Comparison of ENCODE assay signal across 16 cellular contexts in the genomic region with DNA sequence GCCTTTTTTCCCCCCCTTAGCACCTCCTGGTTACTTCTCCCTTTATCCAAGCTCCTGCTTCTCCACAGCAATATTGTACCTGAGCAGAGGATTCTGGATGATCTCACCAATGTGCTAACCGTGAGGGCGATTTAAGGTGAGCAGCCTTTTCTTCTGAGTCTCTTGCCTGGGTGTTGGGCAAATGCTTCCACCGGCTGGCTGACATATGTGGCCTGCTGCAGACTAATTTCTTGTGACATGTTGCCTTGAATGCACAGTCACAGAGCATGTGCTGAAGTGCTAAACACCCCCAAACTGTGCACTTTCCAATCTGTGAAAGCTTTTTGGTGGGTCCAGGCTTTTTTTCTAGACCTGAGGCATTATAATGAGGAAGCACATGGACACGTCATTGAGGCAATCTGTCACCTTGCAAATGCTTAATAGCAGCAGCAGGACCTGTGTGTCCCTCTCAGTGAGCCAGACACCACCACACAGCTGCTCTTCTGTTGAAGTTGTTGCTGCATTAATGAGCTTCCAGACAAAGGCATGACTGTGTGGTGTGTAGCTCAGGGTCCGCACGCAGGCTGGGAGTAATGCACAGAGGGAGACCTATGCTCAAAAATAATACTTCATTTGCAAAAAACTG.
"Had no signal": no experiment of that assay in that cellular context is flagged by ENCODE, and none has a peak within 500 bp of the region (broad histone marks: within the 10 kb centered on the region; RNA-seq: fewer than 3 reads in every experiment).

No MANE protein-coding gene starts in this region.

- H3K27me3 Mint-ChIP-seq: activated CD8-positive, alpha-beta T cell treated with anti-CD3 and anti-CD28 coated beads for 36 hours; memory B cell had no signal

- H3K4me1 Mint-ChIP-seq: memory B cell, natural killer cell had no signal

- ATAC-seq: activated CD8-positive, alpha-beta T cell treated with anti-CD3 and anti-CD28 coated beads for 36 hours; left lung; natural killer cell had no signal

- H3K4me3 Mint-ChIP-seq: activated CD8-positive, alpha-beta T cell treated with anti-CD3 and anti-CD28 coated beads for 36 hours; memory B cell; natural killer cell had no signal

- H3K4me1 ChIP-seq: colonic mucosa, left lung, sigmoid colon, upper lobe of left lung had no signal

- H3K36me3 ChIP-seq: colonic mucosa, left lung, sigmoid colon, upper lobe of left lung had no signal

- H3K36me3 Mint-ChIP-seq: memory B cell, natural killer cell had no signal

- H3K4me3 ChIP-seq: colonic mucosa, left lung, sigmoid colon, upper lobe of left lung had no signal

- H3K27ac ChIP-seq: colonic mucosa, left lung, sigmoid colon, upper lobe of left lung had no signal

- H3K9me3 ChIP-seq: colonic mucosa, left lung, sigmoid colon, upper lobe of left lung had no signal

- H3K27me3 ChIP-seq: colonic mucosa, left lung, sigmoid colon, upper lobe of left lung had no signal

- DNase-seq: activated CD4-positive, alpha-beta T cell treated with anti-CD3 and anti-CD28 coated beads for 4 hours; activated CD8-positive, alpha-beta memory T cell treated with anti-CD3 and anti-CD28 coated beads, Interleukin-2, amount 50 U/mL, for 4 hours; activated CD8-positive, alpha-beta T cell treated with anti-CD3 and anti-CD28 coated beads for 36 hours; activated naive CD4-positive, alpha-beta T cell; colonic mucosa; effector CD4-positive, alpha-beta T cell; foreskin melanocyte; islet precursor cell; left lung; natural killer cell; sigmoid colon; stimulated activated CD4-positive, alpha-beta T cell treated with anti-CD3 and anti-CD28 coated beads, Interleukin-2, amount 100 ng/mL, for 24 hours; stimulated activated naive CD4-positive, alpha-beta T cell; T1000; upper lobe of left lung had no signal

- H3K27ac Mint-ChIP-seq: activated CD8-positive, alpha-beta T cell treated with anti-CD3 and anti-CD28 coated beads for 36 hours; memory B cell; natural killer cell had no signal
